ENCODE assay signal across 8 cellular contexts in the genomic region with DNA sequence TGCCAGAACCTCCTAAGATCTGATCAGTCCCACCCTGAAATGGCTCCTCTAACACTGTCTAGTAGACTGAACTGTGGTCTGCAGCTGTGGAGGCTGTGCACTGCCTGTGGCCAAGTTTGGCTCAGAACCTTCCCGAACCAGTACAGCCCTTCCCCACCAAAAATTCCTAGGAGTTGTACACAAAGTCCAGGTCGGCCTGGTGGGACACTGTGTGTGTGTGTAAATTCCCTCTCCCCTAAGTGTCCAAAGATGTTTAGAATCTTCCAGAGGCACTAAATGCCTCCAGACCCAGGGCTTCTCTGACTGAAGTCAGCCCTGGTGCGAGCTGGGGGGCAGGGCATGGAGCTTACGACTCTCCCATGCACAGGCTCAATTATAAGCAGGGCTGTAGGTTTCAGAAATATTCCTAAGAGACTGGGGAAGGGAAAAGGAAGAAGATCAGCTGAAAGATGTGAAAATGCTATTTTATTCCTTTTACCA.
DNase-seq lines count a peak whose midpoint lies in the region; ATAC-seq and TF ChIP-seq lines count a peak whose summit lies in the region.

No MANE protein-coding gene starts in this region.

- peak overlapping the region; percentile 64; the same call in 1 of the 2 replicates for H3K4me2 ChIP-seq in PC-3 (ENCODE audit: low read length)

- no peak overlapping the region for H3K27ac ChIP-seq in CD8-positive, alpha-beta T cell (ENCODE audit: low read depth, low read length)
- H3K27ac ChIP-seq in PC-3 (ENCODE audit: low read length) (peak overlapping the region; percentile 94), esophagus (ENCODE audit: low read depth in 2 of 2, low read length in 1 of 2) (peak overlapping the region; percentile 86 to 94), prostate gland (peak overlapping the region; percentile 82 to 83)

- H3K9me3 ChIP-seq in CD8-positive, alpha-beta T cell (ENCODE audit: low read length) = no peaks in the 10 kb centered on the region
- H3K9me3 ChIP-seq in PC-3 (ENCODE audit: low read length) (no peaks in the 10 kb centered on the region), esophagus (ENCODE audit: control insufficient read depth in 2 of 2, insufficient read depth in 1 of 2, low read depth in 1 of 2, low read length in 1 of 2) (no peaks in the 10 kb centered on the region), prostate gland (no peaks in the 10 kb centered on the region)

- CTCF ChIA-PET in CD8-positive, alpha-beta T cell (lab: Charles Lee) = interaction anchor here (1.0 to 3.4 kb wide), 6 partner anchors 18 to 195 kb away, joined by 5 to 22 read pairs (median 6); a partner anchor contains a TSS
- CTCF ChIA-PET in PC-3 (lab: Charles Lee) = interaction anchor here (0.9 kb wide), 1 partner anchor 107 kb away, joined by 8 read pairs; a partner anchor contains a TSS

- DNase-seq in CD8-positive, alpha-beta T cell = no peak
- DNase-seq in PC-3 (no peak), prostate gland (ENCODE audit: low spot score) (no peak), hepatic stellate cell (ENCODE audit: low spot score) (no peak), iPS-NIHi11 (ENCODE audit: low spot score) (no peak)

- H3K9ac ChIP-seq in PC-3 (ENCODE audit: low read length) = peak overlapping the region; percentile 80; the same call in 1 of the 2 replicates

- H3K4me3 Mint-ChIP-seq in CD8-positive, alpha-beta T cell = no peak overlapping the region

- ATAC-seq in CD8-positive, alpha-beta T cell = no peak
- ATAC-seq in PC-3 (no peak), HG02870 (IDR thresholded peaks at IDR 0.05; ENCODE audit: unreplicated experiment) (no peak), HG02678 (IDR thresholded peaks at IDR 0.05; ENCODE audit: unreplicated experiment) (no peak)

- no peaks in the 10 kb centered on the region for H3K36me3 ChIP-seq in CD8-positive, alpha-beta T cell (ENCODE audit: insufficient read depth, low read length)
- no peaks in the 10 kb centered on the region for H3K36me3 ChIP-seq in PC-3 (ENCODE audit: low read depth, low read length)
- no peaks in the 10 kb centered on the region for H3K36me3 ChIP-seq in esophagus (ENCODE audit: control insufficient read depth in 2 of 2, insufficient read depth in 2 of 2, low read length in 1 of 2)
- H3K36me3 ChIP-seq in prostate gland = no peaks in the 10 kb centered on the region

- no peaks in the 10 kb centered on the region for H3K79me2 ChIP-seq in PC-3 (ENCODE audit: low read length)

- peak overlapping the region; percentile 56 for H2AFZ ChIP-seq in PC-3 (ENCODE audit: low read length)

- no peaks in the 10 kb centered on the region for H3K27me3 ChIP-seq in CD8-positive, alpha-beta T cell (ENCODE audit: insufficient read depth, low read length)
- no peaks in the 10 kb centered on the region for H3K27me3 ChIP-seq in PC-3 (ENCODE audit: low read length)
- no peaks in the 10 kb centered on the region for H3K27me3 ChIP-seq in esophagus (ENCODE audit: control insufficient read depth in 1 of 2, insufficient read depth in 2 of 2, low read length in 2 of 2)
- H3K27me3 ChIP-seq in prostate gland (replicated peaks; ENCODE audit: insufficient read depth) = no peaks in the 10 kb centered on the region

- no peak for TF ChIP-seq CTCF in CD8-positive, alpha-beta T cell (IDR thresholded peaks at IDR 0.05)
- TF ChIP-seq CTCF in PC-3 (conservative IDR thresholded peaks at IDR 0.05; ENCODE audit: low read depth, low read length) (no peak), prostate gland (IDR thresholded peaks at IDR 0.05) (no peak)

- no peaks in the 10 kb centered on the region for H3K27me3 Mint-ChIP-seq in CD8-positive, alpha-beta T cell (ENCODE audit: low read depth)

- intact Hi-C loops in CD8-positive, alpha-beta T cell (cut with DNase I, micrococcal nuclease) = loop anchor here in 1 of 2 experiments (5.0 to 10.0 kb wide), 3 partner anchors 509 to 1529 kb away; a partner anchor contains a TSS
- intact Hi-C loops in PC-3 (cut with micrococcal nuclease) (loop anchor here (5.0 kb wide), 1 partner anchor 124 kb away; no protein-coding TSS in a partner anchor), prostate gland (cut with DNase I) (no loop called here)

- peaks cover 3% of the 10 kb centered on the region for H3K9me3 Mint-ChIP-seq in CD8-positive, alpha-beta T cell

- WGBS in esophagus, 2 donors = 47 to 62% methylated on average over 4 of the region's 4 CpGs
- WGBS in prostate gland = 32% methylated on average over 4 of the region's 4 CpGs

- no TSS peak for BruUV-seq in PC-3 (replicated peaks; lab: Mats Ljungman, UMichigan)

- H3K9me2 ChIP-seq in PC-3 (replicated peaks; ENCODE audit: low read length) = no peaks in the 10 kb centered on the region

- H3K36me3 Mint-ChIP-seq in CD8-positive, alpha-beta T cell = no peaks in the 10 kb centered on the region

- H4K20me1 ChIP-seq in PC-3 (ENCODE audit: low read length) = no peaks in the 10 kb centered on the region

- no peak for TF ChIP-seq POLR2A in prostate gland (IDR thresholded peaks at IDR 0.05)

- peaks cover 55% of the 10 kb centered on the region for H3K4me1 Mint-ChIP-seq in CD8-positive, alpha-beta T cell (ENCODE audit: low read depth)

- H3K4me1 ChIP-seq in CD8-positive, alpha-beta T cell (ENCODE audit: insufficient read depth, low read length) = peaks cover 39% of the 10 kb centered on the region
- H3K4me1 ChIP-seq in PC-3 (ENCODE audit: insufficient read depth, low read length) (peaks cover 52% of the 10 kb centered on the region), esophagus (ENCODE audit: control insufficient read depth in 2 of 2, insufficient read depth in 2 of 2, low read length in 1 of 2) (peaks cover 0 to 20% of the 10 kb centered on the region in 2 donors), prostate gland (replicated peaks) (peaks cover 16% of the 10 kb centered on the region)

- no peak overlapping the region for H3K4me3 ChIP-seq in CD8-positive, alpha-beta T cell (ENCODE audit: low read depth, low read length)
- H3K4me3 ChIP-seq in PC-3 (ENCODE audit: low read length) (no peak overlapping the region), esophagus (ENCODE audit: low read depth in 1 of 2, low read length in 2 of 2) (no peak overlapping the region), prostate gland (no peak overlapping the region)

- peak overlapping the region; percentile 99 for H3K27ac Mint-ChIP-seq in CD8-positive, alpha-beta T cell

- H3F3A ChIP-seq in PC-3 (ENCODE audit: low read length, unreplicated experiment) = no peaks in the 10 kb centered on the region

- POLR2A ChIA-PET in CD8-positive, alpha-beta T cell (lab: Charles Lee) = interaction anchor here (0.6 to 2.3 kb wide), 7 partner anchors 15 to 1046 kb away, joined by 4 to 24 read pairs (median 7); a partner anchor contains a TSS
- POLR2A ChIA-PET in PC-3 (lab: Charles Lee; ENCODE audit: unreplicated experiment) = no interaction called here
